In genomic region chr4:30722092-30722915, GRCh38 we compare ENCODE assay signal across 9 cellular contexts. TPM values are rescaled to one million over a fixed set of nuclear protein-coding genes. Genes with fewer than 3 reads are reported as not detected.
A peak's percentile ranks its signal among the peaks of the same experiment; 100 is the strongest.
DNase-seq lines count a peak whose midpoint lies in the region; ATAC-seq and TF ChIP-seq lines count a peak whose summit lies in the region.
"Had no signal": no experiment of that assay in that cellular context is flagged by ENCODE, and none has a peak within 500 bp of the region (broad histone marks: within the 10 kb centered on the region; RNA-seq: fewer than 3 reads in every experiment).

No MANE protein-coding gene starts in this region.

- TF ChIP-seq CTCF in HEK293 (tag by site-specific recombination; IDR thresholded peaks at IDR 0.05) (peak; percentile 94), colonic mucosa (IDR thresholded peaks at IDR 0.05) (no peak), left lung (IDR thresholded peaks at IDR 0.05) (no peak), stomach (IDR thresholded peaks at IDR 0.05) (peak in 1 of 7 experiments; percentile 15)

- 0 to 4% (median 4%) methylated on average over 15 to 95 of the region's 95 CpGs for WGBS in stomach, 5 donors

- intact Hi-C loops in colonic mucosa (cut with DNase I) = no loop called here
- intact Hi-C loops in left lung (cut with DNase I) = no loop called here
- intact Hi-C loops in stomach (cut with DNase I; ENCODE audit: low total_unique reads) = no loop called here

- CTCF ChIA-PET in HEK293 (lab: Yijun Ruan, JAX) = interaction anchor here (0.5 to 1.1 kb wide), 8 partner anchors 16 to 1210 kb away, joined by 3 to 4 read pairs (median 3); no protein-coding TSS in a partner anchor

- H3K9me3 ChIP-seq in HEK293 (ENCODE audit: control insufficient read depth, insufficient read depth, low read depth, low read length) = no peaks in the 10 kb centered on the region
- no peaks in the 10 kb centered on the region for H3K9me3 ChIP-seq in colonic mucosa
- no peaks in the 10 kb centered on the region for H3K9me3 ChIP-seq in left lung
- H3K9me3 ChIP-seq in stomach = no peaks in the 10 kb centered on the region

- POLR2A ChIA-PET in HEK293 (lab: Yijun Ruan, JAX) = no interaction called here

- H3K27me3 ChIP-seq in colonic mucosa = peaks cover 50% of the 10 kb centered on the region
- peaks cover 48 to 71% of the 10 kb centered on the region in 2 donors for H3K27me3 ChIP-seq in left lung
- peaks cover 0 to 71% (median 40%) of the 10 kb centered on the region in 3 donors for H3K27me3 ChIP-seq in stomach

- ATAC-seq in left lung (no peak), HG03460 (IDR thresholded peaks at IDR 0.05; ENCODE audit: unreplicated experiment) (no peak)

- no peak overlapping the region for H3K9ac ChIP-seq in colonic mucosa (ENCODE audit: low read depth in 2 of 2, low read length in 2 of 2)

- DNase-seq in colonic mucosa (no peak), left lung (peak; percentile 30 to 72), stomach (no peak), amniotic stem cell (lab: John Stamatoyannopoulos, UW) (no peak), mesenteric fat pad (ENCODE audit: low spot score) (no peak)
- DNase-seq in activated T-cell treated with anti-CD3 and anti-CD28 coated beads, Interleukin-2, amount 50 U/mL, for 1 hour = no peak
- DNase-seq: SHP77 treated with DMSO at 0.1 percent for 48 hours had no signal

- TF ChIP-seq POLR2A in stomach (IDR thresholded peaks at IDR 0.05) = no peak

- H3K4me1 ChIP-seq in HEK293 (ENCODE audit: control insufficient read depth, insufficient read depth, low read length) (no peaks in the 10 kb centered on the region), colonic mucosa (peaks cover 5% of the 10 kb centered on the region), left lung (peaks cover 5 to 39% of the 10 kb centered on the region in 2 donors), stomach (peaks cover 5 to 52% (median 46%) of the 10 kb centered on the region in 4 donors)

- H3K4me3 ChIP-seq in HEK293 (ENCODE audit: low read depth, low read length) (peak overlapping the region; percentile 86), colonic mucosa (peak overlapping the region; percentile 32), left lung (peak overlapping the region; percentile 36 to 47), stomach (peak overlapping the region; percentile 60 to 77 (median 72))

- peak overlapping the region; percentile 98 for H3K27ac ChIP-seq in HEK293 (ENCODE audit: extremely low read depth, low read depth, low read length)
- H3K27ac ChIP-seq in colonic mucosa = no peak overlapping the region
- H3K27ac ChIP-seq in left lung = no peak overlapping the region
- H3K27ac ChIP-seq in stomach = peak overlapping the region; percentile 5 to 85 (median 43)

- no peak for TF ChIP-seq EP300 in stomach (IDR thresholded peaks at IDR 0.05)

- H3K36me3 ChIP-seq in HEK293 (ENCODE audit: control insufficient read depth in 2 of 2, insufficient read depth in 1 of 2, low read length in 2 of 2) = peaks cover 0 to 21% of the 10 kb centered on the region in 2 experiments; a peak in 1 of 3 replicates
- no peaks in the 10 kb centered on the region for H3K36me3 ChIP-seq in colonic mucosa
- no peaks in the 10 kb centered on the region for H3K36me3 ChIP-seq in left lung
- H3K36me3 ChIP-seq in stomach = no peaks in the 10 kb centered on the region

TF ChIP-seq in HEK293, 187 proteins besides CTCF, POLR2A, EP300 and RAD21:
- TF ChIP-seq ZNF23 (tag by site-specific recombination; IDR thresholded peaks at IDR 0.05; ENCODE audit: borderline replicate concordance) (no peak), ZXDB (tag by site-specific recombination; IDR thresholded peaks at IDR 0.05) (peak; percentile 22; the same call in 1 of the 2 replicates), PRDM10 (tag by site-specific recombination; IDR thresholded peaks at IDR 0.05) (peak; percentile 56), ZNF501 (tag by site-specific recombination; IDR thresholded peaks at IDR 0.05) (peak; percentile 22; the same call in 1 of the 2 replicates), PBX3 (CRISPR knock-in tag; IDR thresholded peaks at IDR 0.05) (peak; percentile 52; the same call in 1 of the 2 replicates), ZNF626 (tag by site-specific recombination; IDR thresholded peaks at IDR 0.05) (no peak), ZNF473 (tag by site-specific recombination; IDR thresholded peaks at IDR 0.05) (no peak), ZNF596 (tag by site-specific recombination; IDR thresholded peaks at IDR 0.05) (0 out of 2 replicates have a peak, but pooled peaks have one; percentile 10), ZBTB26 (tag by site-specific recombination; optimal IDR thresholded peaks at IDR 0.05) (peak; percentile 78), ZNF140 (tag by site-specific recombination; IDR thresholded peaks at IDR 0.05) (no peak), ZNF660 (tag by site-specific recombination; IDR thresholded peaks at IDR 0.05) (0 out of 2 replicates have a peak, but pooled peaks have one; percentile 27), ZNF747 (tag by site-specific recombination; IDR thresholded peaks at IDR 0.05) (no peak), ZNF169 (tag by site-specific recombination; IDR thresholded peaks at IDR 0.05) (no peak), KLF7 (tag by site-specific recombination; IDR thresholded peaks at IDR 0.05; ENCODE audit: borderline replicate concordance) (no peak), ZNF658 (tag by site-specific recombination; IDR thresholded peaks at IDR 0.05) (no peak), ZNF777 (tag by site-specific recombination; IDR thresholded peaks at IDR 0.05; ENCODE audit: borderline replicate concordance) (0 out of 2 replicates have a peak, but pooled peaks have one; percentile 36)

RNA-seq across cellular contexts. Expression of gene PCDH7, which starts 2.1 kb away (rescaled TPM):
- total RNA-seq in colonic mucosa (10 to 100 TPM in 1 of 2 donors, 1 to 10 TPM in 1; 4.7 to 18.0 TPM), left lung (10 to 100 TPM in 1 of 2 donors, 1 to 10 TPM in 1; 6.8 to 15.5 TPM), stomach (100 to 1,000 TPM in 1 of 5 donors, 10 to 100 TPM in 4; 38.8 to 130 (median 56.0) TPM), mesenteric fat pad (0.93 TPM)
- 1 to 10 TPM; 2.3 to 9.1 (median 2.8) TPM for polyA plus RNA-seq in stomach

Comparison
In these comparisons a context has a peak if more than half of its experiments do, and no peak if none do; other contexts are left out.
1. H3K27ac ChIP-seq: peak in HEK293 (single experiment) and stomach (5 of 5); none in colonic mucosa (single experiment) and left lung (0 of 2).
2. H3K4me3 ChIP-seq: peak in every context shown above with its lines; median percentile 86 in HEK293; 72 in stomach; 42 in left lung; 32 in colonic mucosa.
3. DNase-seq: peak in left lung (2 of 2); none in colonic mucosa (single experiment), stomach (single experiment), amniotic stem cell (single experiment), activated T-cell treated with anti-CD3 and anti-CD28 coated beads, Interleukin-2, amount 50 U/mL, for 1 hour (single experiment) and mesenteric fat pad (single experiment).